Comparison of ENCODE assay signal across 1 cellular context in genomic region chr19:50329926-50330294, GRCh38.
TF ChIP-seq lines count a peak whose summit lies in the region.

No MANE protein-coding gene starts in this region.

TF ChIP-seq in WTC11, 78 proteins besides CTCF, POLR2A, EP300 and RAD21:
- 0 out of 2 replicates have a peak, but pooled peaks have one; percentile 3 for TF ChIP-seq ZNF416 (CRISPR knock-in tag; IDR thresholded peaks at IDR 0.05)
- TF ChIP-seq CREB1 (CRISPR knock-in tag; IDR thresholded peaks at IDR 0.05): 0 out of 2 replicates have a peak, but pooled peaks have one; percentile 12
